16 cellular contexts compared by ENCODE assay signal in the genomic region with DNA sequence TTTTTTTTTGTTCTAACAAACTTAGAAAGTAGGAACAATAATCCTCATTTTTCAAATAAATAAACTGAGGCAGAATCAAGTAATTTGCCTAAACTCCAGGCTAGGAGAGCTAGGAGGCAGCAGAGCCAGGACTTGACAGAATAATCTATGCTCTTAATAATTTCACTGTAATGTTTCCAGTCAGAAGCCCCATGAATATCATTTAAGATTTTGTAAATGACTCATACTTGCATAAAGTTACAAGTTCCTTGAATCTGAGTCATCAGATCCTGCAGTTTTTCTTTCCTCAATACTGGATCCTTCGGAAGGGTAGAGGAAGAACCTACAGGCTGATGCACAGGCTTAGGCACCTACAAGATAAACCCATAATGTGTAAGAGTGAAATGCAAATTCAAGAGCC. TPM values are rescaled to one million over a fixed set of nuclear protein-coding genes. Genes with fewer than 3 reads are reported as not detected.
DNase-seq lines count a peak whose midpoint lies in the region; ATAC-seq, FAIRE-seq and TF ChIP-seq lines count a peak whose summit lies in the region.
"Had no signal": no experiment of that assay in that cellular context is flagged by ENCODE, and none has a peak within 500 bp of the region (broad histone marks: within the 10 kb centered on the region; RNA-seq: fewer than 3 reads in every experiment).

No MANE protein-coding gene starts in this region.

- ATAC-seq in body of pancreas (peak; percentile 48), HG03025 (IDR thresholded peaks at IDR 0.05; ENCODE audit: low FRiP score, unreplicated experiment) (no peak), GM21576 (IDR thresholded peaks at IDR 0.05; ENCODE audit: unreplicated experiment) (no peak)
- no peak for ATAC-seq in activated CD8-positive, alpha-beta T cell treated with anti-CD3 and anti-CD28 coated beads for 36 hours
- ATAC-seq: activated CD8-positive, alpha-beta T cell treated with anti-CD3 and anti-CD28 coated beads, Interleukin-2, amount 10 ng/mL, durations not matched to agents 7 days and 5 days; activated naive CD8-positive, alpha-beta T cell treated with anti-CD3 and anti-CD28 coated beads, Interleukin-2, amount 50 U/mL, for 24 hours had no signal

- no peak for TF ChIP-seq CTCF in AG04449 (IDR thresholded peaks at IDR 0.05; ENCODE audit: insufficient read depth, low read length, missing control alignments)
- no peak for TF ChIP-seq CTCF in body of pancreas (IDR thresholded peaks at IDR 0.05)
- TF ChIP-seq CTCF in keratinocyte (optimal IDR thresholded peaks at IDR 0.05 in 1 of 3, IDR thresholded peaks at IDR 0.05 in 1 of 3, conservative IDR thresholded peaks at IDR 0.05 in 1 of 3; ENCODE audit: extremely low read depth in 1 of 3, insufficient read depth in 2 of 3, low read length in 3 of 3) = no peak
- no peak for TF ChIP-seq CTCF in ovary (IDR thresholded peaks at IDR 0.05)
- no peak for TF ChIP-seq CTCF in activated CD8-positive, alpha-beta T cell treated with anti-CD3 and anti-CD28 coated beads for 36 hours (IDR thresholded peaks at IDR 0.05)

- H3K4me2 ChIP-seq in keratinocyte (ENCODE audit: control insufficient read depth, extremely low read depth, insufficient read depth, low read depth, low read length) = peak overlapping the region; percentile 33

- H3K9ac ChIP-seq in keratinocyte (ENCODE audit: control insufficient read depth, extremely low read depth, insufficient read depth, low read length) = no peak overlapping the region

- DNase-seq in AG04449 (ENCODE audit: low read depth, low spot score) (peak; percentile 59), HT1080 (ENCODE audit: low read depth) (peak; percentile 80), body of pancreas (no peak), keratinocyte (ENCODE audit: low read depth, low spot score) (peak; percentile 38), ovary (no peak)
- DNase-seq in activated CD8-positive, alpha-beta T cell treated with anti-CD3 and anti-CD28 coated beads for 36 hours = no peak
- DNase-seq: activated CD8-positive, alpha-beta T cell treated with anti-CD3 and anti-CD28 coated beads, Interleukin-2, amount 10 ng/mL, durations not matched to agents 7 days and 5 days; activated naive CD8-positive, alpha-beta T cell treated with anti-CD3 and anti-CD28 coated beads, Interleukin-2, amount 50 U/mL, for 24 hours; foreskin melanocyte; MG63; NCI-H526 treated with DMSO at 0.1 percent for 48 hours; upper lobe of left lung had no signal

- H3K27ac Mint-ChIP-seq in activated CD8-positive, alpha-beta T cell treated with anti-CD3 and anti-CD28 coated beads for 36 hours = no peak overlapping the region
- H3K27ac Mint-ChIP-seq: activated CD8-positive, alpha-beta T cell treated with anti-CD3 and anti-CD28 coated beads, Interleukin-2, amount 10 ng/mL, durations not matched to agents 7 days and 5 days; activated naive CD8-positive, alpha-beta T cell treated with anti-CD3 and anti-CD28 coated beads, Interleukin-2, amount 50 U/mL, for 24 hours; T-helper 1 cell treated with Interleukin-12 subunit alpha and Interleukin-12 subunit beta and Interleukin-4 antibody, amounts not matched to agents 30 μg/mL and 1 μg/mL, for 36 hours had no signal

- H3K9me1 ChIP-seq in keratinocyte (ENCODE audit: control insufficient read depth, extremely low read depth, insufficient read depth, low read length) = no peaks in the 10 kb centered on the region

- peak; percentile 95 for FAIRE-seq in keratinocyte (lab: Jason Lieb, UNC)

- POLR2A ChIA-PET in AG04449 (lab: Yijun Ruan, JAX) = interaction anchor here (1.5 kb wide), 1 partner anchor 28 kb away, joined by 4 read pairs; no protein-coding TSS in a partner anchor
- POLR2A ChIA-PET in activated CD8-positive, alpha-beta T cell treated with anti-CD3 and anti-CD28 coated beads for 36 hours (lab: Charles Lee) = interaction anchor here (1.1 kb wide), 1 partner anchor 30 kb away, joined by 3 read pairs; a partner anchor contains a TSS

- H3K9me3 ChIP-seq in body of pancreas (no peaks in the 10 kb centered on the region), keratinocyte (ENCODE audit: control insufficient read depth, low read depth, low read length) (no peaks in the 10 kb centered on the region), ovary (no peaks in the 10 kb centered on the region)
- H3K9me3 ChIP-seq: MG63, right atrium auricular region, upper lobe of left lung had no signal

- no peak overlapping the region for H2AFZ ChIP-seq in keratinocyte (ENCODE audit: control insufficient read depth, low read length)

- no peak for TF ChIP-seq EP300 in ovary (IDR thresholded peaks at IDR 0.05)

- no peak overlapping the region for H3K27ac ChIP-seq in body of pancreas
- peak overlapping the region; percentile 54 for H3K27ac ChIP-seq in keratinocyte (ENCODE audit: control insufficient read depth, insufficient read depth, low read length)
- H3K27ac ChIP-seq in ovary = no peak overlapping the region
- H3K27ac ChIP-seq: right atrium auricular region, upper lobe of left lung had no signal

- no peak overlapping the region for H3K4me3 Mint-ChIP-seq in activated CD8-positive, alpha-beta T cell treated with anti-CD3 and anti-CD28 coated beads for 36 hours
- H3K4me3 Mint-ChIP-seq: activated CD8-positive, alpha-beta T cell treated with anti-CD3 and anti-CD28 coated beads, Interleukin-2, amount 10 ng/mL, durations not matched to agents 7 days and 5 days; activated naive CD8-positive, alpha-beta T cell treated with anti-CD3 and anti-CD28 coated beads, Interleukin-2, amount 50 U/mL, for 24 hours; T-helper 1 cell treated with Interleukin-12 subunit alpha and Interleukin-12 subunit beta and Interleukin-4 antibody, amounts not matched to agents 30 μg/mL and 1 μg/mL, for 36 hours had no signal

- no peaks in the 10 kb centered on the region for H3K4me1 ChIP-seq in body of pancreas
- peaks cover 17% of the 10 kb centered on the region for H3K4me1 ChIP-seq in keratinocyte (ENCODE audit: control insufficient read depth, extremely low read depth, insufficient read depth, low read length)
- H3K4me1 ChIP-seq in ovary (ENCODE audit: insufficient read depth) = no peaks in the 10 kb centered on the region
- H3K4me1 ChIP-seq: right atrium auricular region, upper lobe of left lung had no signal

- H3K27me3 Mint-ChIP-seq in activated CD8-positive, alpha-beta T cell treated with anti-CD3 and anti-CD28 coated beads for 36 hours = no peaks in the 10 kb centered on the region
- H3K27me3 Mint-ChIP-seq: activated naive CD8-positive, alpha-beta T cell treated with anti-CD3 and anti-CD28 coated beads, Interleukin-2, amount 50 U/mL, for 24 hours had no signal

- dilution Hi-C loops in keratinocyte (cut with MboI; ENCODE audit: extremely low pct_ligation_motif_present, low sequenced_read_pairs) = no loop called here

- H3K36me3 ChIP-seq in body of pancreas (replicated peaks in 1 of 2; ENCODE audit: insufficient read depth in 1 of 2, low read depth in 2 of 2) (peaks cover 0 to 7% of the 10 kb centered on the region in 2 donors), keratinocyte (ENCODE audit: control insufficient read depth in 2 of 2, extremely low read depth in 1 of 2, insufficient read depth in 2 of 2, low read length in 2 of 2) (peaks cover 8 to 26% of the 10 kb centered on the region in 2 experiments), ovary (no peaks in the 10 kb centered on the region)
- H3K36me3 ChIP-seq: right atrium auricular region had no signal

- H3K4me1 Mint-ChIP-seq in activated CD8-positive, alpha-beta T cell treated with anti-CD3 and anti-CD28 coated beads for 36 hours (ENCODE audit: low read depth) = peaks cover 3% of the 10 kb centered on the region

- peaks cover 7% of the 10 kb centered on the region for H3K36me3 Mint-ChIP-seq in activated CD8-positive, alpha-beta T cell treated with anti-CD3 and anti-CD28 coated beads for 36 hours (ENCODE audit: low read depth)

- H3K4me3 ChIP-seq in AG04449 (ENCODE audit: low read depth, low read length) (no peak overlapping the region), body of pancreas (no peak overlapping the region), keratinocyte (ENCODE audit: control insufficient read depth in 2 of 3, extremely low read depth in 1 of 3, insufficient read depth in 2 of 3, low read depth in 1 of 3, low read length in 3 of 3) (no peak overlapping the region), ovary (no peak overlapping the region)
- H3K4me3 ChIP-seq: MG63, right atrium auricular region, upper lobe of left lung had no signal

- intact Hi-C loops in body of pancreas (cut with DNase I) (no loop called here), ovary (cut with DNase I) (no loop called here)
- intact Hi-C loops in activated CD8-positive, alpha-beta T cell treated with anti-CD3 and anti-CD28 coated beads for 36 hours (cut with micrococcal nuclease) = no loop called here

- no peaks in the 10 kb centered on the region for H4K20me1 ChIP-seq in keratinocyte (ENCODE audit: control insufficient read depth, extremely low read depth, insufficient read depth, low read length)

- 79 to 95% methylated on average over 1 of the region's 1 CpG for WGBS in body of pancreas, 2 donors
- WGBS in ovary, 3 donors = 24 to 42% (median 32%) methylated on average over 1 of the region's 1 CpG

- CTCF ChIA-PET in AG04449 (lab: Yijun Ruan, JAX) = interaction anchor here (0.9 to 1.9 kb wide), 5 partner anchors 10 to 82 kb away, joined by 3 to 7 read pairs (median 3); a partner anchor contains a TSS
- CTCF ChIA-PET in activated CD8-positive, alpha-beta T cell treated with anti-CD3 and anti-CD28 coated beads for 36 hours (lab: Charles Lee) = no interaction called here

- no peak for TF ChIP-seq POLR2A in body of pancreas (IDR thresholded peaks at IDR 0.05)
- no peak for TF ChIP-seq POLR2A in ovary (IDR thresholded peaks at IDR 0.05)

- no peaks in the 10 kb centered on the region for H3K9me3 Mint-ChIP-seq in activated CD8-positive, alpha-beta T cell treated with anti-CD3 and anti-CD28 coated beads for 36 hours
- H3K9me3 Mint-ChIP-seq: activated naive CD8-positive, alpha-beta T cell treated with anti-CD3 and anti-CD28 coated beads, Interleukin-2, amount 50 U/mL, for 24 hours; T-helper 1 cell treated with Interleukin-12 subunit alpha and Interleukin-12 subunit beta and Interleukin-4 antibody, amounts not matched to agents 30 μg/mL and 1 μg/mL, for 36 hours had no signal

- H3K27me3 ChIP-seq in body of pancreas (no peaks in the 10 kb centered on the region), keratinocyte (ENCODE audit: control insufficient read depth, extremely low read depth, insufficient read depth, low read length) (no peaks in the 10 kb centered on the region), ovary (no peaks in the 10 kb centered on the region)
- H3K27me3 ChIP-seq: MG63, right atrium auricular region, upper lobe of left lung had no signal

- H3K79me2 ChIP-seq in keratinocyte (ENCODE audit: control insufficient read depth, insufficient read depth, low read length) = peaks cover 6% of the 10 kb centered on the region

RNA-seq across cellular contexts. Expression of a gene that starts 29.0 kb away (rescaled TPM):
- 20.8 and 26.7 TPM in 2 replicates for total RNA-seq in HT1080 (2014; rRNA removed; shearing (Covaris generic))
- polyA plus RNA-seq in HT1080 (2015; cell fraction: cytosol; rRNA removed) = 27.0 and 31.3 TPM in 2 replicates
- 324 and 354 TPM in 2 replicates for polyA plus RNA-seq in HT1080 (2015; cell fraction: nucleus; rRNA removed)
- total RNA-seq in body of pancreas (10 to 100 TPM; 20.8 to 30.4 TPM), ovary (10 to 100 TPM; 17.2 to 31.7 (median 25.9) TPM)
- polyA plus RNA-seq in keratinocyte (15.2 to 32.4 TPM (median 24.5 TPM) in 3 replicates), ovary (10 to 100 TPM; 16.8 to 20.1 TPM)
- 8.1 TPM for polyA plus RNA-seq in keratinocyte (2011; ENCODE audit: low read depth)
- polyA plus RNA-seq in keratinocyte (2011; cell fraction: cytosol; rRNA removed) = 4.6 and 8.1 TPM in 2 replicates
- 106 and 121 TPM in 2 replicates for polyA plus RNA-seq in keratinocyte (2011; cell fraction: nucleus; rRNA removed)
- polyA plus RNA-seq in keratinocyte (2012; ENCODE audit: low replicate concordance) = 10.4 and 13.9 TPM in 2 replicates
- 6.0 to 34.7 TPM (median 14.2 TPM) in 3 replicates for polyA minus RNA-seq in keratinocyte
- 10.2 TPM for polyA minus RNA-seq in keratinocyte (2011; cell fraction: cytosol; rRNA and poly(A)+ RNA removed)
- 15.1 and 30.6 TPM in 2 replicates for polyA minus RNA-seq in keratinocyte (2011; cell fraction: nucleus; rRNA and poly(A)+ RNA removed)
- 10 to 100 TPM in 1 of 2 experiments, 1 to 10 TPM in 1; 8.1 to 11.7 TPM for total RNA-seq in activated CD8-positive, alpha-beta T cell treated with anti-CD3 and anti-CD28 coated beads for 36 hours

RNA-seq across cellular contexts. Expression of a gene that starts 30.1 kb away (rescaled TPM):
- total RNA-seq in HT1080 (2014; rRNA removed; shearing (Covaris generic)) = 15.1 and 29.4 TPM in 2 replicates
- 24.1 and 29.1 TPM in 2 replicates for polyA plus RNA-seq in HT1080 (2015; cell fraction: cytosol; rRNA removed)
- polyA plus RNA-seq in HT1080 (2015; cell fraction: nucleus; rRNA removed) = 46.6 and 47.4 TPM in 2 replicates
- total RNA-seq in body of pancreas (10 to 100 TPM; 15.8 to 45.4 TPM), ovary (10 to 100 TPM; 23.4 to 49.6 (median 47.1) TPM)
- polyA plus RNA-seq in keratinocyte (9.9 to 18.8 TPM (median 12.7 TPM) in 3 replicates), ovary (10 to 100 TPM; 15.7 to 34.5 TPM)
- 26.2 TPM for polyA plus RNA-seq in keratinocyte (2011; ENCODE audit: low read depth)
- polyA plus RNA-seq in keratinocyte (2011; cell fraction: cytosol; rRNA removed) = 10.3 and 17.0 TPM in 2 replicates
- 18.3 and 22.2 TPM in 2 replicates for polyA plus RNA-seq in keratinocyte (2011; cell fraction: nucleus; rRNA removed)
- polyA plus RNA-seq in keratinocyte (2012; ENCODE audit: low replicate concordance) = 11.5 and 26.4 TPM in 2 replicates
- polyA minus RNA-seq in keratinocyte = 21.6 to 50.5 TPM (median 24.4 TPM) in 3 replicates
- 18.8 TPM for polyA minus RNA-seq in keratinocyte (2011; cell fraction: cytosol; rRNA and poly(A)+ RNA removed)
- 22.4 and 40.6 TPM in 2 replicates for polyA minus RNA-seq in keratinocyte (2011; cell fraction: nucleus; rRNA and poly(A)+ RNA removed)
- 10 to 100 TPM; 40.2 to 47.7 TPM for total RNA-seq in activated CD8-positive, alpha-beta T cell treated with anti-CD3 and anti-CD28 coated beads for 36 hours

Comparison
In these comparisons a context has a peak if more than half of its experiments do, and no peak if none do; other contexts are left out.
1. DNase-seq: peak in AG04449 (single experiment), HT1080 (single experiment) and keratinocyte (single experiment); none in body of pancreas (0 of 4), ovary (0 of 5) and activated CD8-positive, alpha-beta T cell treated with anti-CD3 and anti-CD28 coated beads for 36 hours (single experiment).